Comparison of ENCODE assay signal across 28 cellular contexts in genomic region chr3:166296179-166296783, GRCh38.
"Had no signal": no experiment of that assay in that cellular context is flagged by ENCODE, and none has a peak within 500 bp of the region (broad histone marks: within the 10 kb centered on the region; RNA-seq: fewer than 3 reads in every experiment).

No MANE protein-coding gene starts in this region.

- H3K4me3 ChIP-seq: ascending aorta, breast epithelium, coronary artery, dorsolateral prefrontal cortex, esophagus muscularis mucosa, gastroesophageal sphincter had no signal

- ATAC-seq: activated naive CD4-positive, alpha-beta T cell treated with anti-CD3 and anti-CD28 coated beads, Interleukin-2, amount 50 U/mL, for 72 hours; activated T-cell treated with anti-CD3 and anti-CD28 coated beads, Interleukin-2, amount 50 U/mL, for 72 hours; gastroesophageal sphincter had no signal

- H3K9me3 Mint-ChIP-seq: activated CD4-positive, alpha-beta T cell treated with anti-CD3 and anti-CD28 coated beads, Interleukin-2, amount 10 ng/mL, durations not matched to agents 7 days and 5 days; brain; dendritic cell treated with granulocyte-macrophage colony-stimulating factor and Interleukin-4, amounts not matched to agents 40 ng/mL and 50 ng/mL, for 4 days; endodermal cell had no signal

- H3K27ac ChIP-seq: ascending aorta, breast epithelium, coronary artery, dorsolateral prefrontal cortex, esophagus muscularis mucosa, gastroesophageal sphincter had no signal

- H3K27me3 ChIP-seq: ascending aorta, breast epithelium, dorsolateral prefrontal cortex, esophagus muscularis mucosa, gastroesophageal sphincter had no signal

- H3K27ac Mint-ChIP-seq: activated CD4-positive, alpha-beta memory T cell treated with anti-CD3 and anti-CD28 coated beads, Interleukin-2, amount 10 ng/mL, durations not matched to agents 7 days and 5 days; activated CD4-positive, alpha-beta T cell treated with anti-CD3 and anti-CD28 coated beads, Interleukin-2, amount 10 ng/mL, durations not matched to agents 7 days and 5 days; activated naive CD4-positive, alpha-beta T cell treated with anti-CD3 and anti-CD28 coated beads, Interleukin-2, amount 10 ng/mL, durations not matched to agents 7 days and 5 days; activated naive CD4-positive, alpha-beta T cell treated with anti-CD3 and anti-CD28 coated beads, Interleukin-2, amount 50 U/mL, for 72 hours; activated naive CD8-positive, alpha-beta T cell treated with anti-CD3 and anti-CD28 coated beads, Interleukin-2, amount 10 ng/mL, durations not matched to agents 7 days and 5 days; activated T-cell treated with anti-CD3 and anti-CD28 coated beads, Interleukin-2, amount 50 U/mL, for 24 hours; activated T-cell treated with anti-CD3 and anti-CD28 coated beads, Interleukin-2, amount 50 U/mL, for 72 hours; brain; dendritic cell treated with granulocyte-macrophage colony-stimulating factor and Interleukin-4, amounts not matched to agents 40 ng/mL and 50 ng/mL, for 4 days; endodermal cell had no signal

- H3K27me3 Mint-ChIP-seq: activated CD4-positive, alpha-beta memory T cell treated with anti-CD3 and anti-CD28 coated beads, Interleukin-2, amount 10 ng/mL, durations not matched to agents 7 days and 5 days; activated CD4-positive, alpha-beta T cell treated with anti-CD3 and anti-CD28 coated beads, Interleukin-2, amount 10 ng/mL, durations not matched to agents 7 days and 5 days; activated naive CD4-positive, alpha-beta T cell treated with anti-CD3 and anti-CD28 coated beads, Interleukin-2, amount 10 ng/mL, durations not matched to agents 7 days and 5 days; activated naive CD8-positive, alpha-beta T cell treated with anti-CD3 and anti-CD28 coated beads, Interleukin-2, amount 10 ng/mL, durations not matched to agents 7 days and 5 days; activated T-cell treated with anti-CD3 and anti-CD28 coated beads, Interleukin-2, amount 50 U/mL, for 24 hours; brain; central memory CD8-positive, alpha-beta T cell; dendritic cell treated with granulocyte-macrophage colony-stimulating factor and Interleukin-4, amounts not matched to agents 40 ng/mL and 50 ng/mL, for 4 days had no signal

- H3K9me3 ChIP-seq: ascending aorta, breast epithelium, esophagus muscularis mucosa, gastroesophageal sphincter had no signal

- H3K4me1 Mint-ChIP-seq: activated CD4-positive, alpha-beta memory T cell treated with anti-CD3 and anti-CD28 coated beads, Interleukin-2, amount 10 ng/mL, durations not matched to agents 7 days and 5 days; activated CD4-positive, alpha-beta T cell treated with anti-CD3 and anti-CD28 coated beads, Interleukin-2, amount 10 ng/mL, durations not matched to agents 7 days and 5 days; activated naive CD4-positive, alpha-beta T cell treated with anti-CD3 and anti-CD28 coated beads, Interleukin-2, amount 10 ng/mL, durations not matched to agents 7 days and 5 days; activated naive CD8-positive, alpha-beta T cell treated with anti-CD3 and anti-CD28 coated beads, Interleukin-2, amount 10 ng/mL, durations not matched to agents 7 days and 5 days; central memory CD8-positive, alpha-beta T cell; endodermal cell had no signal

- DNase-seq: activated CD4-positive, alpha-beta memory T cell treated with anti-CD3 and anti-CD28 coated beads, Interleukin-2, amount 10 ng/mL, durations not matched to agents 7 days and 5 days; activated CD4-positive, alpha-beta T cell treated with anti-CD3 and anti-CD28 coated beads for 1 hour; activated CD4-positive, alpha-beta T cell treated with anti-CD3 and anti-CD28 coated beads for 4 hours; activated CD4-positive, alpha-beta T cell treated with anti-CD3 and anti-CD28 coated beads, Interleukin-2, amount 10 ng/mL, durations not matched to agents 7 days and 5 days; activated CD4-positive, alpha-beta T cell treated with anti-CD3 and anti-CD28 coated beads, Interleukin-2, amount 50 U/mL, for 4 hours; activated CD8-positive, alpha-beta memory T cell treated with anti-CD3 and anti-CD28 coated beads, Interleukin-2, amount 50 U/mL, for 48 hours; activated gamma-delta T cell; activated naive CD4-positive, alpha-beta T cell; activated naive CD4-positive, alpha-beta T cell treated with anti-CD3 and anti-CD28 coated beads, Interleukin-2, amount 10 ng/mL, durations not matched to agents 7 days and 5 days; activated naive CD8-positive, alpha-beta T cell treated with anti-CD3 and anti-CD28 coated beads, Interleukin-2, amount 10 ng/mL, durations not matched to agents 7 days and 5 days; activated T-cell treated with anti-CD3 and anti-CD28 coated beads for 4 hours; activated T-cell treated with anti-CD3 and anti-CD28 coated beads, Interleukin-2, amount 50 U/mL, for 24 hours; activated T-cell treated with anti-CD3 and anti-CD28 coated beads, Interleukin-2, amount 50 U/mL, for 72 hours; dorsolateral prefrontal cortex; effector memory CD4-positive, alpha-beta T cell; endodermal cell; erythroblast; foreskin melanocyte; T-helper 2 cell had no signal

- H3K4me3 Mint-ChIP-seq: activated CD4-positive, alpha-beta memory T cell treated with anti-CD3 and anti-CD28 coated beads, Interleukin-2, amount 10 ng/mL, durations not matched to agents 7 days and 5 days; activated CD4-positive, alpha-beta T cell treated with anti-CD3 and anti-CD28 coated beads, Interleukin-2, amount 10 ng/mL, durations not matched to agents 7 days and 5 days; activated naive CD4-positive, alpha-beta T cell treated with anti-CD3 and anti-CD28 coated beads, Interleukin-2, amount 10 ng/mL, durations not matched to agents 7 days and 5 days; activated naive CD8-positive, alpha-beta T cell treated with anti-CD3 and anti-CD28 coated beads, Interleukin-2, amount 10 ng/mL, durations not matched to agents 7 days and 5 days; activated T-cell treated with anti-CD3 and anti-CD28 coated beads, Interleukin-2, amount 50 U/mL, for 24 hours; activated T-cell treated with anti-CD3 and anti-CD28 coated beads, Interleukin-2, amount 50 U/mL, for 72 hours; brain; central memory CD8-positive, alpha-beta T cell; dendritic cell treated with granulocyte-macrophage colony-stimulating factor and Interleukin-4, amounts not matched to agents 40 ng/mL and 50 ng/mL, for 4 days; endodermal cell had no signal

- H3K36me3 Mint-ChIP-seq: activated naive CD4-positive, alpha-beta T cell treated with anti-CD3 and anti-CD28 coated beads, Interleukin-2, amount 10 ng/mL, durations not matched to agents 7 days and 5 days; activated naive CD4-positive, alpha-beta T cell treated with anti-CD3 and anti-CD28 coated beads, Interleukin-2, amount 50 U/mL, for 72 hours; activated naive CD8-positive, alpha-beta T cell treated with anti-CD3 and anti-CD28 coated beads, Interleukin-2, amount 10 ng/mL, durations not matched to agents 7 days and 5 days; brain had no signal

- H3K4me1 ChIP-seq: ascending aorta, breast epithelium, esophagus muscularis mucosa, gastroesophageal sphincter had no signal

- H3K36me3 ChIP-seq: ascending aorta, breast epithelium, esophagus muscularis mucosa, gastroesophageal sphincter had no signal
